Comparison of ENCODE assay signal across 8 cellular contexts in genomic region chr10:32347363-32347735, GRCh38. TPM values are rescaled to one million over a fixed set of nuclear protein-coding genes. Genes with fewer than 3 reads are reported as not detected.
DNase-seq lines count a peak whose midpoint lies in the region; ATAC-seq and TF ChIP-seq lines count a peak whose summit lies in the region.

No MANE protein-coding gene starts in this region.

- H3K36me3 ChIP-seq in ascending aorta (peaks cover 0 to 3% of the 10 kb centered on the region in 2 donors), liver (ENCODE audit: control insufficient read depth in 4 of 4, insufficient read depth in 3 of 4, low read depth in 1 of 4, low read length in 3 of 4) (peaks cover 0 to 2% (median 0%) of the 10 kb centered on the region in 4 donors), tibial nerve (no peaks in the 10 kb centered on the region)

- CTCF ChIA-PET in GM10248 (lab: Yijun Ruan, JAX): interaction anchor here (1.2 to 1.8 kb wide), 5 partner anchors 10 to 92 kb away, joined by 3 to 14 read pairs (median 7); no protein-coding TSS in a partner anchor

- POLR2A ChIA-PET in GM10248 (lab: Yijun Ruan, JAX): no interaction called here

- H3K4me1 ChIP-seq in ascending aorta (peaks cover 0 to 46% of the 10 kb centered on the region in 2 donors), liver (ENCODE audit: control insufficient read depth in 4 of 4, insufficient read depth in 4 of 4, low read length in 3 of 4) (peaks cover 2 to 39% (median 19%) of the 10 kb centered on the region in 4 donors), tibial nerve (peaks cover 0 to 73% (median 25%) of the 10 kb centered on the region in 4 donors)

- peak; percentile 14 for ATAC-seq in GM18909 (IDR thresholded peaks at IDR 0.05; ENCODE audit: poor library complexity, unreplicated experiment)
- peak; percentile 18 for ATAC-seq in HG03342 (IDR thresholded peaks at IDR 0.05; ENCODE audit: unreplicated experiment)
- ATAC-seq in HG03565 (IDR thresholded peaks at IDR 0.05; ENCODE audit: unreplicated experiment): no peak

- DNase-seq in ascending aorta (ENCODE audit: low spot score in 2 of 2) (no peak), tibial nerve (ENCODE audit: low spot score in 2 of 2) (no peak), GM10248 (ENCODE audit: extremely low spot score) (no peak)

- TF ChIP-seq RAD21 in liver (IDR thresholded peaks at IDR 0.05): no peak

- H3K27ac ChIP-seq in 22Rv1 (peak overlapping the region; percentile 99), ascending aorta (peak overlapping the region; percentile 100), liver (ENCODE audit: low read depth in 1 of 2, low read length in 2 of 2) (peak overlapping the region; percentile 99 to 100), tibial nerve (peak overlapping the region; percentile 97 to 100 (median 100))

- intact Hi-C loops in ascending aorta (cut with DNase I): loop anchor here (2.0 to 5.0 kb wide), 4 partner anchors 19 to 290 kb away; partner anchors contain the start of gene KIF5B

- no peak for TF ChIP-seq POLR2A in tibial nerve (IDR thresholded peaks at IDR 0.05)

- peak overlapping the region; percentile 96 to 97 for H3K4me3 ChIP-seq in ascending aorta
- H3K4me3 ChIP-seq in liver (ENCODE audit: low read depth in 1 of 3, low read length in 3 of 3): peak overlapping the region; percentile 61 to 78 (median 72)
- H3K4me3 ChIP-seq in tibial nerve: peak overlapping the region; percentile 77 to 93 (median 84)

- no peak for TF ChIP-seq EP300 in tibial nerve (IDR thresholded peaks at IDR 0.05)

- H3K27me3 ChIP-seq in ascending aorta (no peaks in the 10 kb centered on the region), liver (ENCODE audit: control insufficient read depth in 4 of 4, insufficient read depth in 4 of 4, low read length in 3 of 4) (no peaks in the 10 kb centered on the region), tibial nerve (no peaks in the 10 kb centered on the region)

- WGBS in liver: under 1% methylated on average over 46 of the region's 46 CpGs
- 0% methylated on average over 13 to 26 of the region's 46 CpGs for WGBS in tibial nerve, 2 donors

- TF ChIP-seq CTCF in 22Rv1 (IDR thresholded peaks at IDR 0.05) (0 out of 2 replicates have a peak, but pooled peaks have one; percentile 10), ascending aorta (IDR thresholded peaks at IDR 0.05) (no peak), liver (IDR thresholded peaks at IDR 0.05; ENCODE audit: low read depth, low read length, missing input control) (no peak), tibial nerve (IDR thresholded peaks at IDR 0.05) (no peak), GM10248 (IDR thresholded peaks at IDR 0.05; ENCODE audit: control extremely low read depth, extremely low read depth, low read depth, missing control alignments) (no peak)

- H3K9ac ChIP-seq in liver (ENCODE audit: low read depth in 1 of 2, low read length in 2 of 2): peak overlapping the region; percentile 16 to 83

- H3K9me3 ChIP-seq in ascending aorta: no peaks in the 10 kb centered on the region
- H3K9me3 ChIP-seq in liver (ENCODE audit: control insufficient read depth in 4 of 4, low read length in 3 of 4): no peaks in the 10 kb centered on the region
- H3K9me3 ChIP-seq in tibial nerve: no peaks in the 10 kb centered on the region

TF ChIP-seq in liver, 16 proteins besides CTCF, POLR2A, EP300 and RAD21:
- no peak for TF ChIP-seq HNF4G (IDR thresholded peaks at IDR 0.05)
- TF ChIP-seq SP1 (IDR thresholded peaks at IDR 0.05): no peak
- no peak for TF ChIP-seq MAX (IDR thresholded peaks at IDR 0.05)
- no peak for TF ChIP-seq GABPA (IDR thresholded peaks at IDR 0.05 in 1 of 2, conservative IDR thresholded peaks at IDR 0.05 in 1 of 2)
- TF ChIP-seq REST (IDR thresholded peaks at IDR 0.05): no peak
- TF ChIP-seq TAF1 (conservative IDR thresholded peaks at IDR 0.05): no peak
- no peak for TF ChIP-seq JUND (IDR thresholded peaks at IDR 0.05)
- no peak for TF ChIP-seq EGR1 (IDR thresholded peaks at IDR 0.05; ENCODE audit: low read depth in 2 of 2)
- no peak for TF ChIP-seq FOXA1 (IDR thresholded peaks at IDR 0.05)
- TF ChIP-seq, protein P1, sequence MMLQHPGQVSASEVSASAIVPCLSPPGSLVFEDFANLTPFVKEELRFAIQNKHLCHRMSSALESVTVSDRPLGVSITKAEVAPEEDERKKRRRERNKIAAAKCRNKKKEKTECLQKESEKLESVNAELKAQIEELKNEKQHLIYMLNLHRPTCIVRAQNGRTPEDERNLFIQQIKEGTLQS (IDR thresholded peaks at IDR 0.05): no peak
- TF ChIP-seq FOXA2 (IDR thresholded peaks at IDR 0.05): no peak
- no peak for TF ChIP-seq HNF4A (conservative IDR thresholded peaks at IDR 0.05)
- no peak for TF ChIP-seq RXRA (IDR thresholded peaks at IDR 0.05)
- TF ChIP-seq YY1 (IDR thresholded peaks at IDR 0.05): no peak
- TF ChIP-seq, protein P2, sequence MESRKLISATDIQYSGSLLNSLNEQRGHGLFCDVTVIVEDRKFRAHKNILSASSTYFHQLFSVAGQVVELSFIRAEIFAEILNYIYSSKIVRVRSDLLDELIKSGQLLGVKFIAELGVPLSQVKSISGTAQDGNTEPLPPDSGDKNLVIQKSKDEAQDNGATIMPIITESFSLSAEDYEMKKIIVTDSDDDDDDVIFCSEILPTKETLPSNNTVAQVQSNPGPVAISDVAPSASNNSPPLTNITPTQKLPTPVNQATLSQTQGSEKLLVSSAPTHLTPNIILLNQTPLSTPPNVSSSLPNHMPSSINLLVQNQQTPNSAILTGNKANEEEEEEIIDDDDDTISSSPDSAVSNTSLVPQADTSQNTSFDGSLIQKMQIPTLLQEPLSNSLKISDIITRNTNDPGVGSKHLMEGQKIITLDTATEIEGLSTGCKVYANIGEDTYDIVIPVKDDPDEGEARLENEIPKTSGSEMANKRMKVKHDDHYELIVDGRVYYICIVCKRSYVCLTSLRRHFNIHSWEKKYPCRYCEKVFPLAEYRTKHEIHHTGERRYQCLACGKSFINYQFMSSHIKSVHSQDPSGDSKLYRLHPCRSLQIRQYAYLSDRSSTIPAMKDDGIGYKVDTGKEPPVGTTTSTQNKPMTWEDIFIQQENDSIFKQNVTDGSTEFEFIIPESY (IDR thresholded peaks at IDR 0.05): no peak
- TF ChIP-seq NR2F2 (IDR thresholded peaks at IDR 0.05): no peak

RNA-seq across cellular contexts. Expression of gene EPC1, which starts 0.4 kb away (rescaled TPM):
- total RNA-seq in ascending aorta (31.4 TPM), liver (10 to 100 TPM; 25.9 to 30.9 TPM), tibial nerve (10 to 100 TPM; 47.5 to 72.8 (median 62.7) TPM)
- 1 to 10 TPM; 5.6 to 6.2 TPM for polyA plus RNA-seq in liver
